In genomic region chr9:37566716-37567115, GRCh38 we compare ENCODE assay signal across 23 cellular contexts. TPM values are rescaled to one million over a fixed set of nuclear protein-coding genes. Genes with fewer than 3 reads are reported as not detected.
A peak's percentile ranks its signal among the peaks of the same experiment; 100 is the strongest.
DNase-seq lines count a peak whose midpoint lies in the region; ATAC-seq and TF ChIP-seq lines count a peak whose summit lies in the region.
"Had no signal": no experiment of that assay in that cellular context is flagged by ENCODE, and none has a peak within 500 bp of the region (broad histone marks: within the 10 kb centered on the region; RNA-seq: fewer than 3 reads in every experiment).

No MANE protein-coding gene starts in this region.

- TF ChIP-seq CTCF in GM10248 (IDR thresholded peaks at IDR 0.05; ENCODE audit: control extremely low read depth, extremely low read depth, low read depth, missing control alignments): no peak
- TF ChIP-seq CTCF in Panc1 (IDR thresholded peaks at IDR 0.05): no peak

- POLR2A ChIA-PET in GM10248 (lab: Yijun Ruan, JAX): interaction anchor here (0.6 to 2.5 kb wide), 2 partner anchors 9 to 85 kb away, joined by 4 to 12 read pairs; partner anchors contain the start of gene FBXO10
- POLR2A ChIA-PET in Panc1 (lab: Charles Lee): interaction anchor here (0.6 kb wide), 1 partner anchor 19 kb away, joined by 11 read pairs; no protein-coding TSS in a partner anchor
- POLR2A ChIA-PET in naive thymus-derived CD8-positive, alpha-beta T cell (lab: Charles Lee): interaction anchor here (1.9 kb wide), 1 partner anchor 9 kb away, joined by 4 read pairs; the partner anchor contains the start of gene FBXO10

- H3K4me1 Mint-ChIP-seq in memory B cell: peaks cover 58% of the 10 kb centered on the region
- H3K4me1 Mint-ChIP-seq in naive thymus-derived CD8-positive, alpha-beta T cell: peaks cover 0 to 43% (median 2%) of the 10 kb centered on the region in 4 donors
- H3K4me1 Mint-ChIP-seq: activated CD8-positive, alpha-beta memory T cell treated with anti-CD3 and anti-CD28 coated beads, Interleukin-2, amount 10 ng/mL, durations not matched to agents 7 days and 5 days had no signal

- H3K9me3 Mint-ChIP-seq in memory B cell: peaks cover 5% of the 10 kb centered on the region
- H3K9me3 Mint-ChIP-seq in naive thymus-derived CD8-positive, alpha-beta T cell: peaks cover 0 to 22% (median 6%) of the 10 kb centered on the region in 9 donors
- H3K9me3 Mint-ChIP-seq: CD4-positive, alpha-beta T cell had no signal

- H3K27me3 ChIP-seq in Panc1 (ENCODE audit: control insufficient read depth, insufficient read depth, low read length): no peaks in the 10 kb centered on the region
- H3K27me3 ChIP-seq: ascending aorta had no signal

- H3K9me3 ChIP-seq in Panc1 (ENCODE audit: control insufficient read depth, insufficient read depth, low read depth, low read length): no peaks in the 10 kb centered on the region; the same call in 1 of the 2 replicates
- H3K9me3 ChIP-seq: ascending aorta, prostate gland had no signal

- H3K27ac ChIP-seq in Panc1 (ENCODE audit: low read length): no peak overlapping the region
- H3K27ac ChIP-seq: ascending aorta, prostate gland had no signal

- no peaks in the 10 kb centered on the region for H3K27me3 Mint-ChIP-seq in memory B cell
- peaks cover 0 to 2% (median 0%) of the 10 kb centered on the region in 5 donors for H3K27me3 Mint-ChIP-seq in naive thymus-derived CD8-positive, alpha-beta T cell
- H3K27me3 Mint-ChIP-seq: activated CD4-positive, alpha-beta T cell treated with anti-CD3 and anti-CD28 coated beads, Interleukin-2, amount 10 ng/mL, durations not matched to agents 24 days and 14 days; activated CD8-positive, alpha-beta memory T cell treated with anti-CD3 and anti-CD28 coated beads, Interleukin-2, amount 10 ng/mL, durations not matched to agents 7 days and 5 days; CD4-positive, alpha-beta T cell; central memory CD8-positive, alpha-beta T cell had no signal

- no peaks in the 10 kb centered on the region for H3K4me1 ChIP-seq in Panc1 (ENCODE audit: control insufficient read depth, insufficient read depth, low read length)
- H3K4me1 ChIP-seq: ascending aorta, prostate gland had no signal

- no peak overlapping the region for H3K4me3 ChIP-seq in Panc1 (ENCODE audit: low read depth in 2 of 2, low read length in 2 of 2)
- H3K4me3 ChIP-seq: ascending aorta, mucosa of descending colon, prostate gland had no signal

- BruUV-seq in Panc1 (replicated peaks; lab: Mats Ljungman, UMichigan): TSS peak; percentile 11

- CTCF ChIA-PET in GM10248 (lab: Yijun Ruan, JAX) (interaction anchor here (1.0 to 2.8 kb wide), 6 partner anchors 8 to 83 kb away, joined by 3 to 17 read pairs (median 4); partner anchors contain the start of genes FBXO10 and TOMM5), Panc1 (lab: Charles Lee) (no interaction called here)

- H3K36me3 ChIP-seq in Panc1 (ENCODE audit: control insufficient read depth, insufficient read depth, low read length): no peaks in the 10 kb centered on the region
- H3K36me3 ChIP-seq: prostate gland had no signal

- ATAC-seq in GM21447 (IDR thresholded peaks at IDR 0.05; ENCODE audit: unreplicated experiment) (peak; percentile 11), Panc1 (no peak), memory B cell (ENCODE audit: low read depth) (no peak)
- ATAC-seq in naive thymus-derived CD8-positive, alpha-beta T cell: no peak
- ATAC-seq: activated CD8-positive, alpha-beta memory T cell treated with anti-CD3 and anti-CD28 coated beads, Interleukin-2, amount 10 ng/mL, durations not matched to agents 7 days and 5 days; activated naive CD4-positive, alpha-beta T cell treated with anti-CD3 and anti-CD28 coated beads, Interleukin-2, amount 50 U/mL, for 72 hours; mucosa of descending colon had no signal

- peaks cover 20% of the 10 kb centered on the region for H3K36me3 Mint-ChIP-seq in memory B cell
- H3K36me3 Mint-ChIP-seq in naive thymus-derived CD8-positive, alpha-beta T cell: peaks cover 9 to 15% (median 10%) of the 10 kb centered on the region in 3 donors

- no peak overlapping the region for H3K4me3 Mint-ChIP-seq in memory B cell
- H3K4me3 Mint-ChIP-seq in naive thymus-derived CD8-positive, alpha-beta T cell: no peak overlapping the region
- H3K4me3 Mint-ChIP-seq: activated CD4-positive, alpha-beta T cell treated with anti-CD3 and anti-CD28 coated beads, Interleukin-2, amount 10 ng/mL, durations not matched to agents 24 days and 14 days; activated CD8-positive, alpha-beta memory T cell treated with anti-CD3 and anti-CD28 coated beads, Interleukin-2, amount 10 ng/mL, durations not matched to agents 7 days and 5 days; CD4-positive, alpha-beta T cell; central memory CD8-positive, alpha-beta T cell had no signal

- DNase-seq in GM10248 (ENCODE audit: extremely low spot score): peak; percentile 20
- no peak for DNase-seq in Panc1 (ENCODE audit: low read depth, low spot score)
- no peak for DNase-seq in memory B cell (ENCODE audit: low spot score in 2 of 2)
- DNase-seq in naive thymus-derived CD8-positive, alpha-beta T cell: no peak
- no peak for DNase-seq in AML-193 (lab: John Stamatoyannopoulos, UW)
- no peak for DNase-seq in UCSD-AML1 (lab: John Stamatoyannopoulos, UW; ENCODE audit: unreplicated experiment)
- DNase-seq: activated CD4-positive, alpha-beta T cell treated with anti-CD3 and anti-CD28 coated beads, Interleukin-2, amount 10 ng/mL, durations not matched to agents 24 days and 14 days; activated CD8-positive, alpha-beta memory T cell treated with anti-CD3 and anti-CD28 coated beads, Interleukin-2, amount 10 ng/mL, durations not matched to agents 7 days and 5 days; CD4-positive, alpha-beta T cell; DMS153; foreskin melanocyte; GF-D8; H7; KBM-7; mucosa of descending colon; SHP77; substantia nigra; T-helper 1 cell had no signal

- intact Hi-C loops in Panc1 (cut with micrococcal nuclease; ENCODE audit: unreplicated experiment): no loop called here

- in situ Hi-C loops in Panc1 (cut with HindIII; ENCODE audit: low pct_unique_long_range_greater_than_20kb, low sequenced_read_pairs): no loop called here

- H3K27ac Mint-ChIP-seq in memory B cell: peak overlapping the region; percentile 92
- no peak overlapping the region for H3K27ac Mint-ChIP-seq in naive thymus-derived CD8-positive, alpha-beta T cell
- H3K27ac Mint-ChIP-seq: activated CD4-positive, alpha-beta T cell treated with anti-CD3 and anti-CD28 coated beads, Interleukin-2, amount 10 ng/mL, durations not matched to agents 24 days and 14 days; activated CD8-positive, alpha-beta memory T cell treated with anti-CD3 and anti-CD28 coated beads, Interleukin-2, amount 10 ng/mL, durations not matched to agents 7 days and 5 days; activated naive CD4-positive, alpha-beta T cell treated with anti-CD3 and anti-CD28 coated beads, Interleukin-2, amount 50 U/mL, for 72 hours; CD4-positive, alpha-beta T cell had no signal

RNA-seq across cellular contexts. Expression of gene FBXO10, which starts 9.5 kb away (rescaled TPM):
- total RNA-seq in Panc1 (2021; ENCODE audit: unreplicated experiment): 39.8 TPM
- polyA plus RNA-seq in Panc1 (2012; ENCODE audit: insufficient read length): 37.8 TPM
- total RNA-seq in naive thymus-derived CD8-positive, alpha-beta T cell: 1 to 10 TPM; 1.7 to 2.4 TPM
- under 1 TPM; 0.20 to 0.77 (median 0.40) TPM for polyA plus RNA-seq in naive thymus-derived CD8-positive, alpha-beta T cell

RNA-seq across cellular contexts. Expression of gene TOMM5, which starts 25.7 kb away (rescaled TPM):
- 333 TPM for total RNA-seq in Panc1 (2021; ENCODE audit: unreplicated experiment)
- 307 TPM for polyA plus RNA-seq in Panc1 (2012; ENCODE audit: insufficient read length)
- total RNA-seq in naive thymus-derived CD8-positive, alpha-beta T cell: 10 to 100 TPM; 46.4 to 48.6 TPM
- polyA plus RNA-seq in naive thymus-derived CD8-positive, alpha-beta T cell: 100 to 1,000 TPM; 145 to 176 (median 169) TPM

Comparison
In these comparisons a context has a peak if more than half of its experiments do, and no peak if none do; other contexts are left out.
1. RNA of gene FBXO10, which starts 9.5 kb away (total RNA-seq): 39.8 TPM in Panc1 (single experiment); 1.7 to 2.4 TPM in naive thymus-derived CD8-positive, alpha-beta T cell; every median in the first group is over 10 times any median in the second.